ENCODE assay signal across 12 cellular contexts in the genomic region with DNA sequence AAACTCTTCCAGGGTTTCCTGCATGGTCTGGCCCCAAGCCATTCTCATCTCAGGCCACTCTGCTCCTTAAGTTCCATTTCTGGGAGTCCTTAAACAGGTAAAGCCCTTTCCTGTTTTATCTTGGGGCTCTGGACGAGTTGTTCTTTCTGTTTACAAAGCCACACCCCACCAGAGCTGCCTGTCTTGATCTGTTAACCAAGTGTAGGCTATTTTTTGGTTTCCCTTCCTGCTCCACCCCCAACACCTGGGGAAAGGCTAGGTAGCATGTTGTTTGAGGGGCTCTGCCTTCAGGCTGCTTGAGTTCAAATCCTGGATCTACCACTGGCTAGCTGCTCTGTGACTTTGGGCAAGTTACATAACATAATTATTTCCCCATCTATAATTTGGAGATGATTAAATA. TPM values are rescaled to one million over a fixed set of nuclear protein-coding genes. Genes with fewer than 3 reads are reported as not detected.
A peak's percentile ranks its signal among the peaks of the same experiment; 100 is the strongest.
DNase-seq lines count a peak whose midpoint lies in the region; ATAC-seq, FAIRE-seq and TF ChIP-seq lines count a peak whose summit lies in the region.
"Had no signal": no experiment of that assay in that cellular context is flagged by ENCODE, and none has a peak within 500 bp of the region (broad histone marks: within the 10 kb centered on the region; RNA-seq: fewer than 3 reads in every experiment).

No MANE protein-coding gene starts in this region.

- 0 out of 2 replicates have a peak overlapping the region, but pooled peaks have one; percentile 37 for H2AFZ ChIP-seq in OCI-LY3 (ENCODE audit: low read depth, low read length)

- no peak for TF ChIP-seq POLR2A in transverse colon (IDR thresholded peaks at IDR 0.05)
- TF ChIP-seq POLR2A in esophagus muscularis mucosa (IDR thresholded peaks at IDR 0.05; ENCODE audit: low read depth), result no peak

- H3K79me2 ChIP-seq in OCI-LY3 (ENCODE audit: low read length), result peaks cover 42% of the 10 kb centered on the region

- H3K9me3 Mint-ChIP-seq in activated naive CD4-positive, alpha-beta T cell treated with anti-CD3 and anti-CD28 coated beads for 36 hours, result no peaks in the 10 kb centered on the region
- no peaks in the 10 kb centered on the region for H3K9me3 Mint-ChIP-seq in activated naive CD4-positive, alpha-beta T cell treated with anti-CD3 and anti-CD28 coated beads, Interleukin-2, amount 50 U/mL, for 72 hours
- H3K9me3 Mint-ChIP-seq in effector memory CD8-positive, alpha-beta T cell, result no peaks in the 10 kb centered on the region

- intact Hi-C loops in activated naive CD4-positive, alpha-beta T cell treated with anti-CD3 and anti-CD28 coated beads for 36 hours (cut with micrococcal nuclease), result loop anchor here (5.0 to 10.0 kb wide), 2 partner anchors 676 to 1521 kb away; a partner anchor contains a TSS
- intact Hi-C loops in transverse colon (cut with DNase I; ENCODE audit: low total_unique reads), result no loop called here
- intact Hi-C loops in esophagus muscularis mucosa (cut with DNase I), result loop anchor here (10.0 kb wide), 1 partner anchor 274 kb away; no protein-coding TSS in a partner anchor

- H3K4me1 ChIP-seq in OCI-LY3 (ENCODE audit: low read length) (peaks cover 58% of the 10 kb centered on the region), transverse colon (peaks cover 16 to 31% (median 20%) of the 10 kb centered on the region in 4 donors), esophagus muscularis mucosa (peaks cover 20 to 39% (median 34%) of the 10 kb centered on the region in 4 donors)

- no peak for ATAC-seq in activated naive CD4-positive, alpha-beta T cell treated with anti-CD3 and anti-CD28 coated beads, Interleukin-2, amount 50 U/mL, for 72 hours
- no peak for ATAC-seq in effector memory CD8-positive, alpha-beta T cell (replicated peaks)

- no peak for FAIRE-seq in HTR-8/SVneo (lab: Jason Lieb, UNC)

- H3K9me3 ChIP-seq in OCI-LY3 (ENCODE audit: insufficient read depth, low read length) (no peaks in the 10 kb centered on the region), transverse colon (no peaks in the 10 kb centered on the region), esophagus muscularis mucosa (no peaks in the 10 kb centered on the region)

- H3K27me3 Mint-ChIP-seq in activated naive CD4-positive, alpha-beta T cell treated with anti-CD3 and anti-CD28 coated beads for 36 hours (ENCODE audit: low read depth), result no peaks in the 10 kb centered on the region
- H3K27me3 Mint-ChIP-seq in effector memory CD8-positive, alpha-beta T cell, result no peaks in the 10 kb centered on the region

- peak overlapping the region; percentile 28 for H3K27ac ChIP-seq in OCI-LY3 (ENCODE audit: low read length)
- peak overlapping the region in 2 of 4 donors; percentile 66 to 96 for H3K27ac ChIP-seq in transverse colon
- peak overlapping the region in 1 of 4 donors; percentile 97 for H3K27ac ChIP-seq in esophagus muscularis mucosa (replicated peaks in 1 of 4)

- DNase-seq in activated naive CD4-positive, alpha-beta T cell treated with anti-CD3 and anti-CD28 coated beads for 36 hours, result no peak
- no peak for DNase-seq in activated naive CD4-positive, alpha-beta T cell treated with anti-CD3 and anti-CD28 coated beads, Interleukin-2, amount 50 U/mL, for 72 hours (ENCODE audit: low spot score in 2 of 2)
- DNase-seq in effector memory CD8-positive, alpha-beta T cell, result no peak
- DNase-seq in transverse colon (peak; percentile 18), AML-193 (lab: John Stamatoyannopoulos, UW) (no peak), HTR-8/SVneo (ENCODE audit: insufficient read length, low spot score) (no peak), esophagus muscularis mucosa (ENCODE audit: extremely low spot score) (no peak)
- DNase-seq: activated effector memory CD4-positive, alpha-beta T cell treated with Interleukin-2 at 50 U/mL for 16 hours; NCI-H774; stimulated activated CD4-positive, alpha-beta T cell treated with anti-CD3 and anti-CD28 coated beads, Interleukin-12 subunit alpha, Interleukin-12 subunit beta, amount 100 ng/mL, for 4 hours had no signal

- peaks cover 34% of the 10 kb centered on the region for H3K36me3 Mint-ChIP-seq in activated naive CD4-positive, alpha-beta T cell treated with anti-CD3 and anti-CD28 coated beads for 36 hours (ENCODE audit: low read depth)
- H3K36me3 Mint-ChIP-seq in activated naive CD4-positive, alpha-beta T cell treated with anti-CD3 and anti-CD28 coated beads, Interleukin-2, amount 50 U/mL, for 72 hours, result peaks cover 36% of the 10 kb centered on the region in 2 donors
- peaks cover 18% of the 10 kb centered on the region for H3K36me3 Mint-ChIP-seq in effector memory CD8-positive, alpha-beta T cell (ENCODE audit: insufficient read depth)

- no peaks in the 10 kb centered on the region for H3K27me3 ChIP-seq in OCI-LY3 (ENCODE audit: low read depth, low read length)
- H3K27me3 ChIP-seq in transverse colon, result no peaks in the 10 kb centered on the region
- no peaks in the 10 kb centered on the region for H3K27me3 ChIP-seq in esophagus muscularis mucosa

- 19 to 50% methylated on average over 1 of the region's 1 CpG for WGBS in transverse colon (ENCODE audit: low coverage in 1 of 2), 2 donors
- WGBS in esophagus muscularis mucosa, result 92% methylated on average over 1 of the region's 1 CpG

- H3K4me1 Mint-ChIP-seq in activated naive CD4-positive, alpha-beta T cell treated with anti-CD3 and anti-CD28 coated beads for 36 hours (ENCODE audit: low read depth), result peaks cover 42% of the 10 kb centered on the region
- peaks cover 24 to 39% of the 10 kb centered on the region in 2 donors for H3K4me1 Mint-ChIP-seq in effector memory CD8-positive, alpha-beta T cell (ENCODE audit: low read depth in 2 of 2)

- H3K36me3 ChIP-seq in OCI-LY3 (replicated peaks; ENCODE audit: low read depth, low read length), result peaks cover 33% of the 10 kb centered on the region
- peaks cover 0 to 10% (median 3%) of the 10 kb centered on the region in 4 donors for H3K36me3 ChIP-seq in transverse colon
- H3K36me3 ChIP-seq in esophagus muscularis mucosa, result peaks cover 0 to 24% (median 8%) of the 10 kb centered on the region in 4 donors

- peak overlapping the region; percentile 80 for H3K4me2 ChIP-seq in OCI-LY3 (ENCODE audit: low read length)

- no peak overlapping the region for H3K27ac Mint-ChIP-seq in activated naive CD4-positive, alpha-beta T cell treated with anti-CD3 and anti-CD28 coated beads for 36 hours
- peak overlapping the region in 1 of 2 donors; percentile 87 for H3K27ac Mint-ChIP-seq in activated naive CD4-positive, alpha-beta T cell treated with anti-CD3 and anti-CD28 coated beads, Interleukin-2, amount 50 U/mL, for 72 hours
- peak overlapping the region; percentile 75 to 88 for H3K27ac Mint-ChIP-seq in effector memory CD8-positive, alpha-beta T cell

- H4K20me1 ChIP-seq in OCI-LY3 (ENCODE audit: insufficient read depth, low read length), result peaks cover 13% of the 10 kb centered on the region

- H3K4me3 ChIP-seq in OCI-LY3 (ENCODE audit: low read length), result peak overlapping the region; percentile 89
- H3K4me3 ChIP-seq in transverse colon, result no peak overlapping the region
- H3K4me3 ChIP-seq in esophagus muscularis mucosa, result no peak overlapping the region

- no peak for TF ChIP-seq EP300 in transverse colon (IDR thresholded peaks at IDR 0.05; ENCODE audit: low read depth)
- TF ChIP-seq EP300 in esophagus muscularis mucosa (IDR thresholded peaks at IDR 0.05), result no peak

- TF ChIP-seq CTCF in OCI-LY3 (IDR thresholded peaks at IDR 0.05; ENCODE audit: low read depth, low read length), result no peak
- TF ChIP-seq CTCF in transverse colon (IDR thresholded peaks at IDR 0.05), result no peak
- TF ChIP-seq CTCF in esophagus muscularis mucosa (IDR thresholded peaks at IDR 0.05), result no peak

- in situ Hi-C loops in transverse colon (cut with MboI; ENCODE audit: low pct_ligation_motif_present in 1 of 4, low pct_unique_long_range_greater_than_20kb in 1 of 4, low sequenced_read_pairs in 3 of 4), result loop anchor here in 1 of 4 donors (25.0 kb wide), 1 partner anchor 651 kb away; a partner anchor contains a TSS

- CTCF ChIA-PET in activated naive CD4-positive, alpha-beta T cell treated with anti-CD3 and anti-CD28 coated beads for 36 hours (lab: Charles Lee), result interaction anchor here (1.0 to 1.4 kb wide), 3 partner anchors 11 to 166 kb away, joined by 3 to 4 read pairs (median 4); no protein-coding TSS in a partner anchor

- H3K4me3 Mint-ChIP-seq in activated naive CD4-positive, alpha-beta T cell treated with anti-CD3 and anti-CD28 coated beads for 36 hours, result peak overlapping the region; percentile 75
- peak overlapping the region in 1 of 2 donors; percentile 87 for H3K4me3 Mint-ChIP-seq in effector memory CD8-positive, alpha-beta T cell

- H3K9ac ChIP-seq in OCI-LY3 (ENCODE audit: low read length), result peak overlapping the region; percentile 58

RNA-seq across cellular contexts. Expression of a gene that starts 40.0 kb away (rescaled TPM):
- total RNA-seq in activated naive CD4-positive, alpha-beta T cell treated with anti-CD3 and anti-CD28 coated beads for 36 hours, result under 1 TPM; 0.14 to 0.32 TPM
- under 1 TPM in 1 of 2 donors, not detected in 1; 0.19 TPM for total RNA-seq in activated naive CD4-positive, alpha-beta T cell treated with anti-CD3 and anti-CD28 coated beads, Interleukin-2, amount 50 U/mL, for 72 hours
- total RNA-seq in transverse colon (under 1 TPM in 3 of 4 donors, not detected in 1; 0.20 to 0.32 (median 0.27) TPM), esophagus muscularis mucosa (under 1 TPM in 3 of 4 donors, not detected in 1; 0.11 to 0.19 (median 0.17) TPM)
- total RNA-seq: T-helper 2 cell treated with Interferon-gamma antibody and Interleukin-4, amounts not matched to agents 100 ng/mL and 5 ng/mL, for 36 hours had no signal

RNA-seq across cellular contexts. Expression of a gene that starts 52.2 kb away (rescaled TPM):
- 1 to 10 TPM; 1.7 to 1.9 TPM for total RNA-seq in activated naive CD4-positive, alpha-beta T cell treated with anti-CD3 and anti-CD28 coated beads for 36 hours
- total RNA-seq in activated naive CD4-positive, alpha-beta T cell treated with anti-CD3 and anti-CD28 coated beads, Interleukin-2, amount 50 U/mL, for 72 hours, result 1 to 10 TPM; 1.0 to 4.4 TPM
- total RNA-seq in transverse colon (1 to 10 TPM; 6.0 to 7.6 (median 6.8) TPM), esophagus muscularis mucosa (1 to 10 TPM; 6.6 to 9.3 (median 7.8) TPM)
